ENCODE assay signal across 8 cellular contexts in the genomic region with DNA sequence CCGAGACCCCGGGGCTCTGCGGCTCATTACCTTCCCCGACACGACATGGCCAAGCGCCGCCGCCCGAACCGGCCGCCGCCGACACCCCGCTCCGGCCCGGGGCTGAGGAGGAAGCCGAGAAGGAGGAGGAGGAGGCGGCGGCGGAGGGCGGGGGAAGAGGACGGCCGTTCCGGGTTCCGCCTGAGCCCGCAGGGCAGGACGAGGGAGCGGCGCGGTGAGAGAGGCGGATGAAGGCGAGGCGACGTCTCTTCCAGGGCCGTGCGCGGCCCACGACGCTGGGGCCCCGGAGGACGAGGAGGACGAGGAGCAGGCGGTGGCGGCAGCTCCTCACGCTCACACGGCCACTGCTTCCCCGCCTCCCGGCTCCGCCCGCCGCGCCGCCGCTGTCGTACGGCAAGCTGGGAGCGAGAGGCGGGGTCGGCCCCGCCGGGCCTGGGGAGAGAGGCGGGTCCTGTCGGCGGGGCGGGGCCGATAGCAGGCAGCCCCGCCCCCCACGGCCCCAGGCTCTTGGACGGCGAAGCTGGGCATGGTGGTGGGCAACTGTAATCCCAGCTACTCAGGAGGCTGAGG. TPM values are rescaled to one million over a fixed set of nuclear protein-coding genes. Genes with fewer than 3 reads are reported as not detected.
DNase-seq lines count a peak whose midpoint lies in the region; ATAC-seq lines count a peak whose summit lies in the region.
"Not testable (repeated sequence)": the region's sequence is repeated elsewhere in the genome, so short reads cannot be mapped to it uniquely, and the experiment has no call there.

No MANE protein-coding gene starts in this region.

- not testable (repeated sequence) for H3K27me3 Mint-ChIP-seq in activated naive CD4-positive, alpha-beta T cell treated with anti-CD3 and anti-CD28 coated beads, Interleukin-2, amount 50 U/mL, for 24 hours

- peak overlapping the region; percentile 81 for H3K4me3 Mint-ChIP-seq in activated naive CD4-positive, alpha-beta T cell treated with anti-CD3 and anti-CD28 coated beads, Interleukin-2, amount 50 U/mL, for 24 hours

- H3K27ac Mint-ChIP-seq in activated naive CD4-positive, alpha-beta T cell treated with anti-CD3 and anti-CD28 coated beads, Interleukin-2, amount 50 U/mL, for 24 hours: peak overlapping the region; percentile 91

- peaks cover 24% of the 10 kb centered on the region for H3K4me1 Mint-ChIP-seq in activated naive CD4-positive, alpha-beta T cell treated with anti-CD3 and anti-CD28 coated beads, Interleukin-2, amount 50 U/mL, for 24 hours

- not testable (repeated sequence) for H3K36me3 Mint-ChIP-seq in activated naive CD4-positive, alpha-beta T cell treated with anti-CD3 and anti-CD28 coated beads, Interleukin-2, amount 50 U/mL, for 24 hours

- ATAC-seq in HG02588 (IDR thresholded peaks at IDR 0.05; ENCODE audit: unreplicated experiment): peak; percentile 70
- peak; percentile 92 for ATAC-seq in SK-N-SH treated with all-trans-retinoic acid at 6 μM for 48 hours

- DNase-seq in GM04503 (ENCODE audit: low read depth) (peak; percentile 19), NAMALWA (ENCODE audit: low spot score) (peak; percentile 82), globus pallidus (ENCODE audit: low spot score) (peak; percentile 78), occipital lobe (lab: John Stamatoyannopoulos, UW) (peak; percentile 69), superior temporal gyrus (ENCODE audit: extremely low spot score) (peak; percentile 49)

- H3K9me3 Mint-ChIP-seq in activated naive CD4-positive, alpha-beta T cell treated with anti-CD3 and anti-CD28 coated beads, Interleukin-2, amount 50 U/mL, for 24 hours: not testable (repeated sequence)

RNA-seq across cellular contexts. Expression of a gene that starts 20.0 kb away (rescaled TPM):
- 39.8 TPM for total RNA-seq in occipital lobe

RNA-seq across cellular contexts. Expression of a gene that starts 35.2 kb away (rescaled TPM):
- 25.6 TPM for total RNA-seq in occipital lobe

RNA-seq across cellular contexts. Expression of a gene that starts 39.5 kb away (rescaled TPM):
- total RNA-seq in occipital lobe: 6.1 TPM

RNA-seq across cellular contexts. Expression of a gene that starts 47.2 kb away (rescaled TPM):
- total RNA-seq in occipital lobe: under 0.01 TPM

Comparison
In these comparisons a context has a peak if more than half of its experiments do, and no peak if none do; other contexts are left out.
1. Peak in every context shown above with its lines: DNase-seq and ATAC-seq.
2. DNase-seq: peak in every context shown above with its lines; median percentile 82 in NAMALWA; 78 in globus pallidus; 69 in occipital lobe; 49 in superior temporal gyrus; 19 in GM04503.